ENCODE assay signal across 21 cellular contexts in genomic region chr9:77922587-77922986, GRCh38.
"Had no signal": no experiment of that assay in that cellular context is flagged by ENCODE, and none has a peak within 500 bp of the region (broad histone marks: within the 10 kb centered on the region; RNA-seq: fewer than 3 reads in every experiment).

No MANE protein-coding gene starts in this region.

- H3K4me1 ChIP-seq: prostate gland had no signal

- DNase-seq: activated CD4-positive, alpha-beta T cell treated with anti-CD3 and anti-CD28 coated beads, Interleukin-2, amount 50 U/mL, for 1 hour; activated CD4-positive, CD25-positive, alpha-beta regulatory T cell treated with anti-CD3 and anti-CD28 coated beads, Interleukin-2, amount 50 U/mL, for 72 hours; activated gamma-delta T cell treated with Interleukin-2 at 50 U/mL for 16 hours; activated T-cell treated with anti-CD3 and anti-CD28 coated beads, Interleukin-2, amount 50 U/mL, for 1 hour; cerebellar nuclear complex; cortex of kidney; glutamatergic neuron; immature natural killer cell; kidney glomerular epithelial cell; left lung; midbrain; natural killer cell; ovary; spleen; stimulated activated CD4-positive, alpha-beta T cell treated with anti-CD3 and anti-CD28 coated beads, Interleukin-4, amount 100 ng/mL, for 1 hour; stimulated activated naive CD4-positive, alpha-beta T cell treated with Interleukin-2 at 50 U/mL for 16 hours; thyroid gland; upper lobe of right lung; WERI-Rb-1 had no signal

- H2AFZ ChIP-seq: hepatocyte had no signal

- H3K36me3 ChIP-seq: ovary, prostate gland, thyroid gland, WERI-Rb-1 had no signal

- ATAC-seq: left lung, natural killer cell, upper lobe of right lung had no signal

- H3K9me3 ChIP-seq: left lung, ovary, prostate gland, spleen, thyroid gland, upper lobe of right lung had no signal

- H3K4me2 ChIP-seq: hepatocyte had no signal

- H3K27me3 ChIP-seq: hepatocyte, left lung, ovary, spleen, thyroid gland, upper lobe of right lung had no signal

- H3K27ac ChIP-seq: hepatocyte, left lung, ovary, prostate gland, spleen, thyroid gland, upper lobe of right lung, WERI-Rb-1 had no signal

- H3K4me3 ChIP-seq: hepatocyte, left lung, ovary, prostate gland, spleen, thyroid gland, upper lobe of right lung had no signal
